1 cellular context compared by ENCODE assay signal in the genomic region with DNA sequence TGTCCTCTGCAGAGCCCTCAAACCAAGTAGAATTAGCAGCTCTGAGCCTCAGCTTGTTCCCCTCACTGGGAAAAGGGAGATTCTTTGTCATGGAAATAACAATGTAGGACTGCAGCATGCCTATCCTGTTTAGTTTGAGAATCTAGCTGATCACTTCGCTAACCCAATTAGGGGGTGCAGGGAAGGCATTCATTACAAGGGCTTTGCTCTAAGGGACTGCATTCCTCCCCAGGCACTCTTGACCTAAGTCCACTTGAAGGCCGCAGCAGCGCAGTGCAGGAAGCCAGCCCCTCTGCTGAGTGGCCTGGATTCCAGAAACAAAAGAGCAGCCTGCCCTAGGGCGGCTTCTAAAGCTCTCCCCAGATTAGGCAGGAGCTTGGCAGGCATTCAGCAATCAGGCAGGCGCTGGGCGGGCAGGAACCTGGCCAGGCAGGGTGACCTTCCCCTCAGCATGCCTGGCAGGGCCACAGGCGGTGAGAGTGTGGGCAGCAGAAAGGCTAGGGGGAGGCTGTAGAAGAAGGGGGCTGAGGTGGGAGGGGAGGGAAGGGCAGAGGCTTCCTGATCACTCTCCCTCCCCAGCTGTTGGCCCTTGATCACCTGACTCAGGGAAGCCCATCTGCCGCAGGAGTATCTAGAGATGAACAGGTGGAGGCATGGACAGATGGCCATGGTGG.
TF ChIP-seq lines count a peak whose summit lies in the region.

No MANE protein-coding gene starts in this region.

TF ChIP-seq in HepG2, 621 proteins besides CTCF, POLR2A, EP300 and RAD21 (continued from another document and continues in another):
- TF ChIP-seq, protein P1, sequence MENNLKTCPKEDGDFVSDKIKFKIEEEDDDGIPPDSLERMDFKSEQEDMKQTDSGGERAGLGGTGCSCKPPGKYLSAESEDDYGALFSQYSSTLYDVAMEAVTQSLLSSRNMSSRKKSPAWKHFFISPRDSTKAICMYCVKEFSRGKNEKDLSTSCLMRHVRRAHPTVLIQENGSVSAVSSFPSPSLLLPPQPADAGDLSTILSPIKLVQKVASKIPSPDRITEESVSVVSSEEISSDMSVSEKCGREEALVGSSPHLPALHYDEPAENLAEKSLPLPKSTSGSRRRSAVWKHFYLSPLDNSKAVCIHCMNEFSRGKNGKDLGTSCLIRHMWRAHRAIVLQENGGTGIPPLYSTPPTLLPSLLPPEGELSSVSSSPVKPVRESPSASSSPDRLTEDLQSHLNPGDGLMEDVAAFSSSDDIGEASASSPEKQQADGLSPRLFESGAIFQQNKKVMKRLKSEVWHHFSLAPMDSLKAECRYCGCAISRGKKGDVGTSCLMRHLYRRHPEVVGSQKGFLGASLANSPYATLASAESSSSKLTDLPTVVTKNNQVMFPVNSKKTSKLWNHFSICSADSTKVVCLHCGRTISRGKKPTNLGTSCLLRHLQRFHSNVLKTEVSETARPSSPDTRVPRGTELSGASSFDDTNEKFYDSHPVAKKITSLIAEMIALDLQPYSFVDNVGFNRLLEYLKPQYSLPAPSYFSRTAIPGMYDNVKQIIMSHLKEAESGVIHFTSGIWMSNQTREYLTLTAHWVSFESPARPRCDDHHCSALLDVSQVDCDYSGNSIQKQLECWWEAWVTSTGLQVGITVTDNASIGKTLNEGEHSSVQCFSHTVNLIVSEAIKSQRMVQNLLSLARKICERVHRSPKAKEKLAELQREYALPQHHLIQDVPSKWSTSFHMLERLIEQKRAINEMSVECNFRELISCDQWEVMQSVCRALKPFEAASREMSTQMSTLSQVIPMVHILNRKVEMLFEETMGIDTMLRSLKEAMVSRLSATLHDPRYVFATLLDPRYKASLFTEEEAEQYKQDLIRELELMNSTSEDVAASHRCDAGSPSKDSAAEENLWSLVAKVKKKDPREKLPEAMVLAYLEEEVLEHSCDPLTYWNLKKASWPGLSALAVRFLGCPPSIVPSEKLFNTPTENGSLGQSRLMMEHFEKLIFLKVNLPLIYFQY (CRISPR knock-in tag; IDR thresholded peaks at IDR 0.05; ENCODE audit: borderline replicate concordance): no peak
- TF ChIP-seq, protein P2, sequence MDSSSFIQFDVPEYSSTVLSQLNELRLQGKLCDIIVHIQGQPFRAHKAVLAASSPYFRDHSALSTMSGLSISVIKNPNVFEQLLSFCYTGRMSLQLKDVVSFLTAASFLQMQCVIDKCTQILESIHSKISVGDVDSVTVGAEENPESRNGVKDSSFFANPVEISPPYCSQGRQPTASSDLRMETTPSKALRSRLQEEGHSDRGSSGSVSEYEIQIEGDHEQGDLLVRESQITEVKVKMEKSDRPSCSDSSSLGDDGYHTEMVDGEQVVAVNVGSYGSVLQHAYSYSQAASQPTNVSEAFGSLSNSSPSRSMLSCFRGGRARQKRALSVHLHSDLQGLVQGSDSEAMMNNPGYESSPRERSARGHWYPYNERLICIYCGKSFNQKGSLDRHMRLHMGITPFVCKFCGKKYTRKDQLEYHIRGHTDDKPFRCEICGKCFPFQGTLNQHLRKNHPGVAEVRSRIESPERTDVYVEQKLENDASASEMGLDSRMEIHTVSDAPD (CRISPR knock-in tag; IDR thresholded peaks at IDR 0.05): no peak
- TF ChIP-seq, protein P3, sequence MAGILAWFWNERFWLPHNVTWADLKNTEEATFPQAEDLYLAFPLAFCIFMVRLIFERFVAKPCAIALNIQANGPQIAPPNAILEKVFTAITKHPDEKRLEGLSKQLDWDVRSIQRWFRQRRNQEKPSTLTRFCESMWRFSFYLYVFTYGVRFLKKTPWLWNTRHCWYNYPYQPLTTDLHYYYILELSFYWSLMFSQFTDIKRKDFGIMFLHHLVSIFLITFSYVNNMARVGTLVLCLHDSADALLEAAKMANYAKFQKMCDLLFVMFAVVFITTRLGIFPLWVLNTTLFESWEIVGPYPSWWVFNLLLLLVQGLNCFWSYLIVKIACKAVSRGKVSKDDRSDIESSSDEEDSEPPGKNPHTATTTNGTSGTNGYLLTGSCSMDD (CRISPR knock-in tag; IDR thresholded peaks at IDR 0.05): no peak
- TF ChIP-seq PCBP2 (optimal IDR thresholded peaks at IDR 0.05; ENCODE audit: low read depth, low read length, poor library complexity, severe bottlenecking) (no peak), ZNF672 (CRISPR knock-in tag; IDR thresholded peaks at IDR 0.05) (no peak), ZNF780A (CRISPR knock-in tag; IDR thresholded peaks at IDR 0.05) (peak; percentile 100), HOXA5 (CRISPR knock-in tag; IDR thresholded peaks at IDR 0.05) (no peak), KDM3A (CRISPR knock-in tag; IDR thresholded peaks at IDR 0.05; ENCODE audit: low read depth) (no peak), FOSL2 (CRISPR knock-in tag; IDR thresholded peaks at IDR 0.05) (no peak), FOXC1 (CRISPR knock-in tag; IDR thresholded peaks at IDR 0.05; ENCODE audit: borderline replicate concordance) (no peak), HMG20B (CRISPR knock-in tag; conservative IDR thresholded peaks at IDR 0.05) (no peak), XRCC5 (optimal IDR thresholded peaks at IDR 0.05; ENCODE audit: low read length) (peak; percentile 69), YY1 (IDR thresholded peaks at IDR 0.05; ENCODE audit: insufficient read depth, insufficient replicate concordance, low read depth, low read length) (no peak), RORA (CRISPR knock-in tag; IDR thresholded peaks at IDR 0.05) (no peak), ZNF496 (CRISPR knock-in tag; IDR thresholded peaks at IDR 0.05; ENCODE audit: insufficient replicate concordance) (no peak), ZNF205 (CRISPR knock-in tag; IDR thresholded peaks at IDR 0.05) (no peak), ZNF570 (CRISPR knock-in tag; IDR thresholded peaks at IDR 0.05; ENCODE audit: borderline replicate concordance) (no peak), ZNF224 (CRISPR knock-in tag; IDR thresholded peaks at IDR 0.05) (no peak), SUZ12 (IDR thresholded peaks at IDR 0.05; ENCODE audit: low read depth, low read length) (no peak), HDAC2 (CRISPR knock-in tag; IDR thresholded peaks at IDR 0.05) (no peak), NONO (IDR thresholded peaks at IDR 0.05) (no peak), NONO (CRISPR knock-in tag; conservative IDR thresholded peaks at IDR 0.05) (no peak), NR3C1 (CRISPR knock-in tag; IDR thresholded peaks at IDR 0.05) (no peak), SYNCRIP (IDR thresholded peaks at IDR 0.05; ENCODE audit: insufficient read depth, low read depth, low read length) (no peak), ATRX (CRISPR knock-in tag; IDR thresholded peaks at IDR 0.05; ENCODE audit: borderline replicate concordance) (no peak), MATR3 (CRISPR knock-in tag; IDR thresholded peaks at IDR 0.05) (no peak), RFX5 (IDR thresholded peaks at IDR 0.05; ENCODE audit: low read depth, low read length) (no peak), PLRG1 (conservative IDR thresholded peaks at IDR 0.05) (no peak), ZNF263 (CRISPR knock-in tag; IDR thresholded peaks at IDR 0.05) (no peak), CBX5 (CRISPR knock-in tag; IDR thresholded peaks at IDR 0.05; ENCODE audit: borderline replicate concordance) (0 out of 2 replicates have a peak, but pooled peaks have one; percentile 35), SOX13 (IDR thresholded peaks at IDR 0.05) (no peak), SOX13 (CRISPR knock-in tag; conservative IDR thresholded peaks at IDR 0.05 in 1 of 2, IDR thresholded peaks at IDR 0.05 in 1 of 2) (peak in 1 of 2 experiments; percentile 22; a peak in 1 of 4 replicates), XBP1 (CRISPR knock-in tag; IDR thresholded peaks at IDR 0.05) (no peak), ZNF660 (CRISPR knock-in tag; IDR thresholded peaks at IDR 0.05; ENCODE audit: borderline replicate concordance, low read depth) (no peak), ZNF83 (CRISPR knock-in tag; IDR thresholded peaks at IDR 0.05; ENCODE audit: borderline replicate concordance) (no peak), PCBP1 (IDR thresholded peaks at IDR 0.05; ENCODE audit: borderline replicate concordance, low read depth, low read length) (0 out of 2 replicates have a peak, but pooled peaks have one; percentile 30), HNRNPLL (IDR thresholded peaks at IDR 0.05; ENCODE audit: low read depth, low read length, poor library complexity, severe bottlenecking) (peak; percentile 31), GABPB1 (CRISPR knock-in tag; IDR thresholded peaks at IDR 0.05) (0 out of 2 replicates have a peak, but pooled peaks have one; percentile 13), ZNF768 (CRISPR knock-in tag; IDR thresholded peaks at IDR 0.05) (peak; percentile 18; the same call in 1 of the 2 replicates), HNF4A (CRISPR knock-in tag; IDR thresholded peaks at IDR 0.05) (peak; percentile 44; the same call in 1 of the 2 replicates), ZNF773 (CRISPR knock-in tag; IDR thresholded peaks at IDR 0.05; ENCODE audit: borderline replicate concordance) (no peak), HNRNPL (IDR thresholded peaks at IDR 0.05; ENCODE audit: low read depth, low read length) (peak; percentile 72; the same call in 1 of the 2 replicates), ATF7-NPFF (CRISPR knock-in tag; IDR thresholded peaks at IDR 0.05; ENCODE audit: low read depth) (no peak), ZSCAN22 (CRISPR knock-in tag; IDR thresholded peaks at IDR 0.05) (no peak), IKZF1 (IDR thresholded peaks at IDR 0.05) (no peak), ZNF749 (CRISPR knock-in tag; IDR thresholded peaks at IDR 0.05; ENCODE audit: borderline replicate concordance) (no peak), ZNF101 (CRISPR knock-in tag; IDR thresholded peaks at IDR 0.05; ENCODE audit: borderline replicate concordance, low read depth) (no peak), CHCHD3 (CRISPR knock-in tag; IDR thresholded peaks at IDR 0.05) (no peak), SOX6 (IDR thresholded peaks at IDR 0.05) (no peak), SOX6 (CRISPR knock-in tag; IDR thresholded peaks at IDR 0.05) (peak; percentile 27; the same call in 1 of the 2 replicates)
- TF ChIP-seq, protein P4, sequence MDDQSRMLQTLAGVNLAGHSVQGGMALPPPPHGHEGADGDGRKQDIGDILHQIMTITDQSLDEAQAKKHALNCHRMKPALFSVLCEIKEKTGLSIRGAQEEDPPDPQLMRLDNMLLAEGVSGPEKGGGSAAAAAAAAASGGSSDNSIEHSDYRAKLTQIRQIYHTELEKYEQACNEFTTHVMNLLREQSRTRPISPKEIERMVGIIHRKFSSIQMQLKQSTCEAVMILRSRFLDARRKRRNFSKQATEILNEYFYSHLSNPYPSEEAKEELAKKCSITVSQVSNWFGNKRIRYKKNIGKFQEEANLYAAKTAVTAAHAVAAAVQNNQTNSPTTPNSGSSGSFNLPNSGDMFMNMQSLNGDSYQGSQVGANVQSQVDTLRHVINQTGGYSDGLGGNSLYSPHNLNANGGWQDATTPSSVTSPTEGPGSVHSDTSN (CRISPR knock-in tag; IDR thresholded peaks at IDR 0.05; ENCODE audit: borderline replicate concordance): no peak
- TF ChIP-seq, protein P5, sequence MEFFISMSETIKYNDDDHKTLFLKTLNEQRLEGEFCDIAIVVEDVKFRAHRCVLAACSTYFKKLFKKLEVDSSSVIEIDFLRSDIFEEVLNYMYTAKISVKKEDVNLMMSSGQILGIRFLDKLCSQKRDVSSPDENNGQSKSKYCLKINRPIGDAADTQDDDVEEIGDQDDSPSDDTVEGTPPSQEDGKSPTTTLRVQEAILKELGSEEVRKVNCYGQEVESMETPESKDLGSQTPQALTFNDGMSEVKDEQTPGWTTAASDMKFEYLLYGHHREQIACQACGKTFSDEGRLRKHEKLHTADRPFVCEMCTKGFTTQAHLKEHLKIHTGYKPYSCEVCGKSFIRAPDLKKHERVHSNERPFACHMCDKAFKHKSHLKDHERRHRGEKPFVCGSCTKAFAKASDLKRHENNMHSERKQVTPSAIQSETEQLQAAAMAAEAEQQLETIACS (CRISPR knock-in tag; IDR thresholded peaks at IDR 0.05): no peak
- TF ChIP-seq, protein P6, sequence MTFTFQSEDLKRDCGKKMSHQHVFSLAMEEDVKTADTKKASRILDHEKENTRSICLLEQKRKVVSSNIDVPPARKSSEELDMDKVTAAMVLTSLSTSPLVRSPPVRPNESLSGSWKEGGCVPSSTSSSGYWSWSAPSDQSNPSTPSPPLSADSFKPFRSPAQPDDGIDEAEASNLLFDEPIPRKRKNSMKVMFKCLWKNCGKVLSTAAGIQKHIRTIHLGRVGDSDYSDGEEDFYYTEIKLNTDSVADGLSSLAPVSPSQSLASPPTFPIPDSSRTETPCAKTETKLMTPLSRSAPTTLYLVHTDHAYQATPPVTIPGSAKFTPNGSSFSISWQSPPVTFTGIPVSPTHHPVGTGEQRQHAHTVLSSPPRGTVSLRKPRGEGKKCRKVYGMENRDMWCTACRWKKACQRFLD (CRISPR knock-in tag; IDR thresholded peaks at IDR 0.05; ENCODE audit: borderline replicate concordance): no peak
- TF ChIP-seq, protein P7, sequence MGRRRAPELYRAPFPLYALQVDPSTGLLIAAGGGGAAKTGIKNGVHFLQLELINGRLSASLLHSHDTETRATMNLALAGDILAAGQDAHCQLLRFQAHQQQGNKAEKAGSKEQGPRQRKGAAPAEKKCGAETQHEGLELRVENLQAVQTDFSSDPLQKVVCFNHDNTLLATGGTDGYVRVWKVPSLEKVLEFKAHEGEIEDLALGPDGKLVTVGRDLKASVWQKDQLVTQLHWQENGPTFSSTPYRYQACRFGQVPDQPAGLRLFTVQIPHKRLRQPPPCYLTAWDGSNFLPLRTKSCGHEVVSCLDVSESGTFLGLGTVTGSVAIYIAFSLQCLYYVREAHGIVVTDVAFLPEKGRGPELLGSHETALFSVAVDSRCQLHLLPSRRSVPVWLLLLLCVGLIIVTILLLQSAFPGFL (CRISPR knock-in tag; IDR thresholded peaks at IDR 0.05): no peak
- TF ChIP-seq, protein P8, sequence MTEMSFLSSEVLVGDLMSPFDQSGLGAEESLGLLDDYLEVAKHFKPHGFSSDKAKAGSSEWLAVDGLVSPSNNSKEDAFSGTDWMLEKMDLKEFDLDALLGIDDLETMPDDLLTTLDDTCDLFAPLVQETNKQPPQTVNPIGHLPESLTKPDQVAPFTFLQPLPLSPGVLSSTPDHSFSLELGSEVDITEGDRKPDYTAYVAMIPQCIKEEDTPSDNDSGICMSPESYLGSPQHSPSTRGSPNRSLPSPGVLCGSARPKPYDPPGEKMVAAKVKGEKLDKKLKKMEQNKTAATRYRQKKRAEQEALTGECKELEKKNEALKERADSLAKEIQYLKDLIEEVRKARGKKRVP (CRISPR knock-in tag; IDR thresholded peaks at IDR 0.05): no peak
